In the genomic region with DNA sequence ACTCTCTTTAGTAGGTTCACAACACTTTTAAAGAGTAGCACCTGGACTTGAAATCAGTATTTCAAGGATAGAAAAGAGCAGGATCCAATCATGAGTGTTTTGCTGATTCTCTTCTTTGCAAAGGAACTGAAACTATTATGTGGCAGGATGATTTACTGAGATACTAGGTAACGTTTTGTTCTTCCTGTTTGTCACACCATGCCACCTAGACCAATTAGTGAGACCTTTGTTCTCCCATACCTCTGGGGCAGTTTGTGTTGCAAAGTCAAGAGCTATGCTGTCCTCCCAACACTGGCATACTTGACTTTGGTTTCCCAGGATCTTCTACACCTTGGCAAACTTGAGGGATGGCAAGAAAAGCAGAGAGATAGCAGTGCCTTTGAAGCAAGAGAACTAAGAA, we compare ENCODE assay signal across 13 cellular contexts.
DNase-seq lines count a peak whose midpoint lies in the region; ATAC-seq, FAIRE-seq and TF ChIP-seq lines count a peak whose summit lies in the region.
"Had no signal": no experiment of that assay in that cellular context is flagged by ENCODE, and none has a peak within 500 bp of the region (broad histone marks: within the 10 kb centered on the region; RNA-seq: fewer than 3 reads in every experiment).

No MANE protein-coding gene starts in this region.

- H3K9ac ChIP-seq in OCI-LY3 (ENCODE audit: low read length), result no peak overlapping the region

- TF ChIP-seq CTCF in DOHH2 (IDR thresholded peaks at IDR 0.05; ENCODE audit: low read depth, low read length, poor library complexity, severe bottlenecking) (no peak), OCI-LY3 (IDR thresholded peaks at IDR 0.05; ENCODE audit: low read depth, low read length) (no peak)

- ATAC-seq in GM19395 (IDR thresholded peaks at IDR 0.05; ENCODE audit: unreplicated experiment) (peak; percentile 68), HG02938 (IDR thresholded peaks at IDR 0.05; ENCODE audit: unreplicated experiment) (peak; percentile 76)

- H3K4me2 ChIP-seq in DOHH2 (ENCODE audit: low read length) (peak overlapping the region; percentile 50), OCI-LY3 (ENCODE audit: low read length) (peak overlapping the region; percentile 70)

- H3K9me2 ChIP-seq in DOHH2 (replicated peaks; ENCODE audit: control insufficient read depth, low read length), result no peaks in the 10 kb centered on the region

- H3K27me3 ChIP-seq in DOHH2 (ENCODE audit: control insufficient read depth, low read length) (no peaks in the 10 kb centered on the region), OCI-LY3 (ENCODE audit: low read depth, low read length) (no peaks in the 10 kb centered on the region)

- H3K4me3 ChIP-seq in DOHH2 (ENCODE audit: low read length) (peak overlapping the region; percentile 46), OCI-LY3 (ENCODE audit: low read length) (peak overlapping the region; percentile 59)
- H3K4me3 ChIP-seq: lung, SK-N-MC had no signal

- H3K79me2 ChIP-seq in DOHH2 (ENCODE audit: control insufficient read depth, low read length) (no peaks in the 10 kb centered on the region), OCI-LY3 (ENCODE audit: low read length) (no peaks in the 10 kb centered on the region)

- H3K4me1 ChIP-seq in DOHH2 (ENCODE audit: control insufficient read depth, low read length) (peaks cover 72% of the 10 kb centered on the region), OCI-LY3 (ENCODE audit: low read length) (peaks cover 23% of the 10 kb centered on the region)

- H3K9me3 ChIP-seq in DOHH2 (ENCODE audit: control insufficient read depth, insufficient read depth, low read length) (no peaks in the 10 kb centered on the region), OCI-LY3 (ENCODE audit: insufficient read depth, low read length) (no peaks in the 10 kb centered on the region)

- peak overlapping the region; percentile 72 for H3K27ac ChIP-seq in DOHH2 (ENCODE audit: low read depth, low read length)
- H3K27ac ChIP-seq in OCI-LY3 (ENCODE audit: low read length), result no peak overlapping the region
- H3K27ac ChIP-seq: HL-60, SK-N-MC had no signal

- H4K20me1 ChIP-seq in DOHH2 (ENCODE audit: control insufficient read depth, insufficient read depth, low read depth, low read length) (no peaks in the 10 kb centered on the region), OCI-LY3 (ENCODE audit: insufficient read depth, low read length) (no peaks in the 10 kb centered on the region)

- intact Hi-C loops in posterior cingulate gyrus (cut with DNase I), result no loop called here

- FAIRE-seq in RCC 7860 (lab: Jason Lieb, UNC), result no peak
- FAIRE-seq: colon, frontal cortex had no signal

- no peaks in the 10 kb centered on the region for H3F3A ChIP-seq in DOHH2 (ENCODE audit: control insufficient read depth, insufficient read depth)

- peak overlapping the region; percentile 65; the same call in 1 of the 2 replicates for H2AFZ ChIP-seq in OCI-LY3 (ENCODE audit: low read depth, low read length)

- DNase-seq in COLO829 (ENCODE audit: low spot score) (no peak), RCC 7860 (ENCODE audit: low spot score) (no peak), posterior cingulate gyrus (no peak), activated T-cell treated with anti-CD3 and anti-CD28 coated beads for 4 hours (no peak)

- H3K36me3 ChIP-seq in DOHH2 (ENCODE audit: control insufficient read depth, low read length) (peaks cover 7% of the 10 kb centered on the region; the same call in 1 of the 2 replicates), OCI-LY3 (replicated peaks; ENCODE audit: low read depth, low read length) (no peaks in the 10 kb centered on the region)
